Comparison of ENCODE assay signal across 8 cellular contexts in the genomic region with DNA sequence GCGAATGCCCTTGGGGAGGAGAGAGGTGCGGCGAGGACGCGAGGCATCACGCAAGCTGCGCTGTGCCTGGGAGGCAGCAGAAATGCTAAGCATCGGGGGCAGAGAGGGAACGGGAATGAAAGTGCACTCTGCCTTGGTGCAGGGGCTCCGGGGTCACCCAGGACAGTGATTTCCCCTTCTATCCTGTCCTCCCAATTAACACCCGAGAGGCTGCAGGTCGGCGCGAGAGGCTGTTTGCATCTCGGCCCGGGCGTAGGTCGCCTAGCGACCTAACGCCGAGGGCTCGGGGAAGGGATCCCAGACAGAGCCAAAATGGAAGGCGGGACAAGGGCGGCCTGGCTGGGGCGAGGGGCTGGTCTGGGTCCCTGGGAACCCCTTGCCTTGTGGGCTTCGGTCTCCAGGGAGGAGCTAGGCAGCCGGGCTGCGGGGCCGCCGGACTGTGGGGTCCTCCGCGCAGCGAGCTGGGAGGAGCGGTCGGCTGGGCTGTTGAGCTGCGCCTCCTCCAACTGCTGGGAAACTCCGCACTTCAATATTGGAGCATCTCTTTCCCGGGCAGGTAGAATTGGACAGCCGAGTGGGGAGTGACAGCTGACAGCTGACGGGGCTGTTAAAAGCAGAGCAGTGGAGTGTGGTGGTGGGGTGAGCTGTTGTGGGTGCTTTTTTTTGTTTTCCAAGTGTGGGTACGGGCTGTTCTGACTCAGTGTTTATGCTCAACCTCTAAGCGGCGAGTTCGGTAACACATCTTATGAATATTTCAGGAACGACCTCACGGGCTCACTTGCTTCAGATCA. TPM values are rescaled to one million over a fixed set of nuclear protein-coding genes. Genes with fewer than 3 reads are reported as not detected.
DNase-seq lines count a peak whose midpoint lies in the region; ATAC-seq and TF ChIP-seq lines count a peak whose summit lies in the region.

No MANE protein-coding gene starts in this region.

- DNase-seq in Ammon's horn (ENCODE audit: low spot score): peak; percentile 23
- peak; percentile 21 for DNase-seq in HuH-7.5 (ENCODE audit: low spot score)
- DNase-seq in heart right ventricle: peak in 1 of 2 donors; percentile 13
- DNase-seq in renal cortical epithelial cell (ENCODE audit: low read depth): peak; percentile 19
- no peak for DNase-seq in GOT3 (lab: John Stamatoyannopoulos, UW)
- no peak for DNase-seq in HuH-7 (ENCODE audit: low spot score)

- no peaks in the 10 kb centered on the region for H3K9me3 Mint-ChIP-seq in activated T-helper 17 cell treated with anti-CD3 and anti-CD28 coated beads, Interleukin-2, amount 50 U/mL, for 72 hours

- H3K4me3 ChIP-seq in heart right ventricle: peak overlapping the region; percentile 42 to 89 (median 62)

- H3K27ac Mint-ChIP-seq in activated T-helper 17 cell treated with anti-CD3 and anti-CD28 coated beads, Interleukin-2, amount 50 U/mL, for 72 hours: peak overlapping the region; percentile 68

- peaks cover 0 to 98% (median 73%) of the 10 kb centered on the region in 7 donors for H3K27me3 ChIP-seq in heart right ventricle

- 0 to 1% methylated on average over 46 of the region's 46 CpGs for WGBS in heart right ventricle, 2 donors

- no peaks in the 10 kb centered on the region for H3K9me3 ChIP-seq in heart right ventricle

- H3K36me3 Mint-ChIP-seq in activated T-helper 17 cell treated with anti-CD3 and anti-CD28 coated beads, Interleukin-2, amount 50 U/mL, for 72 hours (ENCODE audit: low read depth): no peaks in the 10 kb centered on the region

- H3K27ac ChIP-seq in heart right ventricle: no peak overlapping the region

- H3K4me3 Mint-ChIP-seq in activated T-helper 17 cell treated with anti-CD3 and anti-CD28 coated beads, Interleukin-2, amount 50 U/mL, for 72 hours: peak overlapping the region; percentile 91

- intact Hi-C loops in heart right ventricle (cut with DNase I): no loop called here

- H3K4me1 Mint-ChIP-seq in activated T-helper 17 cell treated with anti-CD3 and anti-CD28 coated beads, Interleukin-2, amount 50 U/mL, for 72 hours: peaks cover 18% of the 10 kb centered on the region

- ATAC-seq in GM19395 (IDR thresholded peaks at IDR 0.05; ENCODE audit: unreplicated experiment) (peak; percentile 54), heart right ventricle (peak; percentile 20 to 53 (median 36))
- ATAC-seq in activated T-helper 17 cell treated with anti-CD3 and anti-CD28 coated beads, Interleukin-2, amount 50 U/mL, for 72 hours (replicated peaks): peak; percentile 93

- peaks cover 5 to 21% (median 17%) of the 10 kb centered on the region in 9 donors for H3K4me1 ChIP-seq in heart right ventricle

- no peak for TF ChIP-seq CTCF in heart right ventricle (IDR thresholded peaks at IDR 0.05)

- peaks cover 59% of the 10 kb centered on the region for H3K27me3 Mint-ChIP-seq in activated T-helper 17 cell treated with anti-CD3 and anti-CD28 coated beads, Interleukin-2, amount 50 U/mL, for 72 hours

- no peaks in the 10 kb centered on the region for H3K36me3 ChIP-seq in heart right ventricle

RNA-seq across cellular contexts. Expression of a gene that starts 0.7 kb away (rescaled TPM):
- not detected for total RNA-seq in activated T-helper 17 cell treated with anti-CD3 and anti-CD28 coated beads, Interleukin-2, amount 50 U/mL, for 72 hours
- total RNA-seq in heart right ventricle: 1 to 10 TPM in 1 of 10 donors, under 1 TPM in 8, not detected in 1; 0.18 to 1.0 (median 0.39) TPM
- polyA plus RNA-seq in heart right ventricle: under 1 TPM; 0.10 to 0.29 TPM
- 0.10 TPM in 1 of 2 replicates, not detected in the other for total RNA-seq in renal cortical epithelial cell

RNA-seq across cellular contexts. Expression of a gene that starts 26.1 kb away (rescaled TPM):
- total RNA-seq in activated T-helper 17 cell treated with anti-CD3 and anti-CD28 coated beads, Interleukin-2, amount 50 U/mL, for 72 hours: 1 to 10 TPM; 5.5 to 9.9 TPM
- total RNA-seq in heart right ventricle (1 to 10 TPM; 5.4 to 7.8 (median 6.8) TPM), renal cortical epithelial cell (8.9 and 9.8 TPM in 2 replicates)
- polyA plus RNA-seq in heart right ventricle: 1 to 10 TPM; 2.2 to 4.5 TPM

Comparison
In these comparisons a context has a peak if more than half of its experiments do, and no peak if none do; other contexts are left out.
1. DNase-seq: peak in Ammon's horn (single experiment), HuH-7.5 (single experiment) and renal cortical epithelial cell (single experiment); none in GOT3 (single experiment) and HuH-7 (single experiment).
2. ATAC-seq: peak in every context shown above with its lines; median percentile 93 in activated T-helper 17 cell treated with anti-CD3 and anti-CD28 coated beads, Interleukin-2, amount 50 U/mL, for 72 hours; 54 in GM19395; 36 in heart right ventricle.